ENCODE assay signal across 8 cellular contexts in the genomic region with DNA sequence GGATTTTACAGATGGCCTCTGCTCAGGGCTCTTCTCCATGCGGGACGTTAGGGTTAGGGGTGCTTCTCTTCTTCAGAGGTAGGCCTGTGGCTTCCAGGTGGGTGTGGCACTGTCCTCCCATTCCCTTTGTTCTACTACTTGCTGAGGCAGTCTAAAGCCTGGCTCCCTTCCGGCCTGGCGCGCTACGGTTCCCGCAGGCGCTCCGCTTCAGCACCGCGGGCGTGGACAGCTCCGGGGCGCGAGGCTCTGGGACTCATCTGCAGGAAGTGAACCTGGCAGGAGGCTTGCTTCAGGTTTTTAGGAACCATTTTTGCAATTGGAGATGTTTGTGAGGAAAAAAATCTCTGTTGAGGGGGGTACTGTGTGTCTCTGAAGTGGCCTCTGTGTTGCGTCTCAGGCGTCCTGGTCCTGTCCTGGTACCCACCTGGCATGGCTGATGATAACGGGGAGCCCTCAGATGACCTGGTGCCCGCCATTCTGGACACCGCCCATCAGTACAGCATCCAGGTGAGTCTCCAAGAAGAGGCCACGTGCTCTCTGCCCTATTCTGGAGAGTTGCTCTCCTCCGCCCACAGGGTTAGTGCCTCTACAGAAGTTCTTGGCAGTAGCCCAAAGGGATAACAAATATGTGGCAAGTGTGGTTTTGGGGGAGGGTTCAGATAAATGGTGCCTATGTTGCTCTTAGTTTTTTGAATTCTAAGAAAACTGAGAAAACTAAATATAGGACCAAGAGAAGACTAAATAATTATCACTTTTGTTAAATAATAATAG. TPM values are rescaled to one million over a fixed set of nuclear protein-coding genes. Genes with fewer than 3 reads are reported as not detected.
DNase-seq lines count a peak whose midpoint lies in the region; ATAC-seq and TF ChIP-seq lines count a peak whose summit lies in the region.

No MANE protein-coding gene starts in this region.

- H3K27me3 ChIP-seq in right lobe of liver (no peaks in the 10 kb centered on the region), thyroid gland (no peaks in the 10 kb centered on the region)

- intact Hi-C loops in right lobe of liver (cut with DNase I), result no loop called here
- intact Hi-C loops in thyroid gland (cut with DNase I), result no loop called here

- TF ChIP-seq POLR2A in right lobe of liver (IDR thresholded peaks at IDR 0.05) (no peak), thyroid gland (IDR thresholded peaks at IDR 0.05) (no peak)

- TF ChIP-seq CTCF in cardiac fibroblast (IDR thresholded peaks at IDR 0.05; ENCODE audit: low read depth, low read length) (no peak), right lobe of liver (IDR thresholded peaks at IDR 0.05) (no peak), thyroid gland (IDR thresholded peaks at IDR 0.05) (no peak)

- ATAC-seq in right lobe of liver, result peak; percentile 56 to 76 (median 66)

- peak; percentile 28 for DNase-seq in activated gamma-delta T cell treated with Interleukin-2 at 50 U/mL for 16 hours
- no peak for DNase-seq in activated gamma-delta T cell (lab: John Stamatoyannopoulos, UW)
- DNase-seq in SW480 (ENCODE audit: low spot score), result peak; percentile 73
- peak; percentile 55 to 56 for DNase-seq in cardiac fibroblast (ENCODE audit: low read depth in 2 of 2)
- peak in 2 of 3 donors; percentile 60 to 64 for DNase-seq in right lobe of liver
- DNase-seq in thyroid gland, result peak; percentile 46 to 55
- no peak for DNase-seq in NCI-H2171 treated with DMSO at 0.1 percent for 48 hours (lab: John Stamatoyannopoulos, UW)
- DNase-seq in NCI-H1048 (lab: John Stamatoyannopoulos, UW), result no peak

- H3K27ac ChIP-seq in right lobe of liver, result no peak overlapping the region
- H3K27ac ChIP-seq in thyroid gland, result no peak overlapping the region

- H3K36me3 ChIP-seq in right lobe of liver (peaks cover 0 to 2% (median 0%) of the 10 kb centered on the region in 4 donors), thyroid gland (no peaks in the 10 kb centered on the region)

- H3K4me1 ChIP-seq in right lobe of liver (peaks cover 0 to 10% (median 0%) of the 10 kb centered on the region in 4 donors), thyroid gland (peaks cover 11 to 18% of the 10 kb centered on the region in 2 donors)

- H3K9me3 ChIP-seq in right lobe of liver (no peaks in the 10 kb centered on the region), thyroid gland (no peaks in the 10 kb centered on the region)

- H3K4me3 ChIP-seq in cardiac fibroblast (replicated peaks in 1 of 2; ENCODE audit: low read depth in 2 of 2, low read length in 2 of 2) (no peak overlapping the region), right lobe of liver (no peak overlapping the region), thyroid gland (replicated peaks in 1 of 3) (no peak overlapping the region)

- WGBS in right lobe of liver (ENCODE audit: insufficient coverage, low coverage, low lambda C conversion rate, missing lambda C conversion rate), result 43% methylated on average over 10 of the region's 22 CpGs
- WGBS in thyroid gland, 2 donors, result 25 to 31% methylated on average over 22 of the region's 22 CpGs

RNA-seq across cellular contexts. Expression of gene MANEAL, which starts 1.9 kb away (rescaled TPM):
- total RNA-seq in right lobe of liver, result 1 to 10 TPM; 3.2 to 9.4 (median 5.4) TPM
- total RNA-seq in thyroid gland, result 1 to 10 TPM; 2.6 to 4.3 (median 3.5) TPM

RNA-seq across cellular contexts. Expression of gene C1orf122, which starts 12.1 kb away (rescaled TPM):
- total RNA-seq in right lobe of liver, result 10 to 100 TPM; 23.0 to 61.7 (median 27.9) TPM
- 100 to 1,000 TPM in 1 of 4 donors, 10 to 100 TPM in 3; 35.4 to 164 (median 69.9) TPM for total RNA-seq in thyroid gland

RNA-seq across cellular contexts. Expression of gene YRDC, which starts 12.5 kb away (rescaled TPM):
- total RNA-seq in right lobe of liver, result 10 to 100 TPM in 2 of 6 experiments, 1 to 10 TPM in 4; 4.4 to 18.3 (median 6.4) TPM
- total RNA-seq in thyroid gland, result 10 to 100 TPM in 2 of 4 donors, 1 to 10 TPM in 2; 7.1 to 15.6 (median 10.9) TPM

RNA-seq across cellular contexts. Expression of gene EPHA10, which starts 30.6 kb away (rescaled TPM):
- total RNA-seq in right lobe of liver (under 1 TPM in 2 of 6 experiments, not detected in 4; 0.07 to 0.16 TPM), thyroid gland (under 1 TPM in 3 of 4 donors, not detected in 1; 0.11 to 0.54 (median 0.54) TPM)

Comparison
In these comparisons a context has a peak if more than half of its experiments do, and no peak if none do; other contexts are left out.
1. DNase-seq: peak in activated gamma-delta T cell treated with Interleukin-2 at 50 U/mL for 16 hours (single experiment), SW480 (single experiment), cardiac fibroblast (2 of 2), right lobe of liver (2 of 3) and thyroid gland (2 of 2); none in activated gamma-delta T cell (single experiment), NCI-H2171 treated with DMSO at 0.1 percent for 48 hours (single experiment) and NCI-H1048 (single experiment).